In the genomic region with DNA sequence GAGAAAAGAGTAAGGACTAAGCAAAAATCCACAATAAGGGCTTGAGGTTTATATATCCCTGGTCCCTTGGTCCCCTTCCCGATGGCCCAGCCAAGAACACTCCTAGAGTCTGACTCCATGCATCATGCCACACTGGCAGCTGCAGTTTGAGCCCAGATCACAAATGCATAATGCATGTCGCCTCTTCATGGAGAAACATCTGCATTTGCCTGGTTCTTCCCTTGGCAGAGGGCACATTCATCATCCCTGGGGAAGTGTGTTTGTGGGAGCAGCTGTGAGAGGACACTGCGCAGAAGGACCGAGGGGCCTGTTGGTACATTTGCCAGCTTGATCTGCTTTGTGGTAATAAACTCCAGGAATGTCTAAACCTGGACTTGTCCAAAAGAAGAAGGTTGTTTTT, we compare ENCODE assay signal across 35 cellular contexts.
"Had no signal": no experiment of that assay in that cellular context is flagged by ENCODE, and none has a peak within 500 bp of the region (broad histone marks: within the 10 kb centered on the region; RNA-seq: fewer than 3 reads in every experiment).

No MANE protein-coding gene starts in this region.

- H3K36me3 Mint-ChIP-seq: activated CD4-positive, alpha-beta memory T cell treated with anti-CD3 and anti-CD28 coated beads for 36 hours; activated naive CD4-positive, alpha-beta T cell treated with anti-CD3 and anti-CD28 coated beads, Interleukin-2, amount 50 U/mL, for 72 hours had no signal

- H3K27me3 ChIP-seq: adrenal gland, body of pancreas, brain microvascular endothelial cell, breast epithelium had no signal

- H3K27ac ChIP-seq: adrenal gland, body of pancreas, brain microvascular endothelial cell, breast epithelium, WERI-Rb-1 had no signal

- H3K4me1 ChIP-seq: adrenal gland, body of pancreas, breast epithelium had no signal

- DNase-seq: activated B cell treated with CpG ODN at 0.5 μM for 24 hours; activated CD4-positive, alpha-beta memory T cell treated with anti-CD3 and anti-CD28 coated beads for 36 hours; activated CD4-positive, alpha-beta T cell treated with anti-CD3 and anti-CD28 coated beads for 4 hours; activated CD4-positive, alpha-beta T cell treated with anti-CD3 and anti-CD28 coated beads, Interleukin-2, amount 10 ng/mL, durations not matched to agents 24 days and 14 days; activated CD4-positive, alpha-beta T cell treated with anti-CD3 and anti-CD28 coated beads, Interleukin-2, amount 50 U/mL, for 1 hour; activated CD4-positive, alpha-beta T cell treated with anti-CD3 and anti-CD28 coated beads, Interleukin-2, amount 50 U/mL, for 4 hours; activated CD4-positive, CD25-positive, alpha-beta regulatory T cell treated with anti-CD3 and anti-CD28 coated beads, Interleukin-2, amount 50 U/mL, for 72 hours; activated CD8-positive, alpha-beta memory T cell treated with anti-CD3 and anti-CD28 coated beads, Interleukin-2, amount 50 U/mL, for 4 hours; activated CD8-positive, alpha-beta T cell treated with anti-CD3 and anti-CD28 coated beads for 36 hours; activated effector memory CD4-positive, alpha-beta T cell treated with anti-CD3 and anti-CD28 coated beads, Interleukin-2, amount 50 U/mL, for 16 hours; activated gamma-delta T cell treated with Interleukin-2 at 50 U/mL for 16 hours; activated naive CD4-positive, alpha-beta T cell; activated naive CD4-positive, alpha-beta T cell treated with anti-CD3 and anti-CD28 coated beads for 36 hours; activated naive CD4-positive, alpha-beta T cell treated with anti-CD3 and anti-CD28 coated beads, Interleukin-2, amount 50 U/mL, for 16 hours; activated naive CD8-positive, alpha-beta T cell treated with anti-CD3 and anti-CD28 coated beads for 36 hours; activated T-cell treated with anti-CD3 and anti-CD28 coated beads for 4 hours; activated T-cell treated with anti-CD3 and anti-CD28 coated beads, Interleukin-2, amount 50 U/mL, for 1 hour; activated T-cell treated with anti-CD3 and anti-CD28 coated beads, Interleukin-2, amount 50 U/mL, for 4 hours; activated T-cell treated with anti-CD3 and anti-CD28 coated beads, Interleukin-2, amount 50 U/mL, for 72 hours; adrenal gland; amniotic stem cell; aorta; body of pancreas; brain microvascular endothelial cell; central memory CD4-positive, alpha-beta T cell; T-helper 1 cell; T-helper 2 cell; T-helper 9 cell; WERI-Rb-1 had no signal

- H3K9me3 ChIP-seq: adrenal gland, body of pancreas, breast epithelium had no signal

- H3K36me3 ChIP-seq: adrenal gland, brain microvascular endothelial cell, breast epithelium, WERI-Rb-1 had no signal

- H3K27ac Mint-ChIP-seq: activated B cell treated with CpG ODN at 0.5 μM for 24 hours; activated CD4-positive, alpha-beta memory T cell treated with anti-CD3 and anti-CD28 coated beads for 36 hours; activated CD4-positive, alpha-beta T cell treated with anti-CD3 and anti-CD28 coated beads, Interleukin-2, amount 10 ng/mL, durations not matched to agents 24 days and 14 days; activated CD8-positive, alpha-beta T cell treated with anti-CD3 and anti-CD28 coated beads for 36 hours; activated naive CD4-positive, alpha-beta T cell treated with anti-CD3 and anti-CD28 coated beads for 36 hours; activated naive CD4-positive, alpha-beta T cell treated with anti-CD3 and anti-CD28 coated beads, Interleukin-2, amount 50 U/mL, for 72 hours; activated naive CD8-positive, alpha-beta T cell treated with anti-CD3 and anti-CD28 coated beads for 36 hours; activated T-cell treated with anti-CD3 and anti-CD28 coated beads, Interleukin-2, amount 50 U/mL, for 72 hours; activated T-helper 1 cell treated with anti-CD3 and anti-CD28 coated beads, Interleukin-12 subunit alpha, Interleukin-12 subunit beta, Interleukin-2, Interleukin-4 antibody, amounts not matched to agents 30 ng/mL and 10 ng/mL and 1 ng/mL, durations not matched to agents 14 hours and 24 hours and 36 hours; activated T-helper 17 cell treated with anti-CD3 and anti-CD28 coated beads, Interleukin-2, amount 50 U/mL, for 72 hours; T-helper 1 cell treated with Interleukin-12 subunit alpha and Interleukin-12 subunit beta and Interleukin-4 antibody, amounts not matched to agents 30 μg/mL and 1 μg/mL, for 36 hours; T-helper 2 cell treated with Interferon-gamma antibody and Interleukin-4, amounts not matched to agents 5 μg/mL and 100 μg/mL, for 36 hours had no signal

- H3K9me3 Mint-ChIP-seq: activated CD4-positive, alpha-beta memory T cell treated with anti-CD3 and anti-CD28 coated beads for 36 hours; activated naive CD4-positive, alpha-beta T cell treated with anti-CD3 and anti-CD28 coated beads for 36 hours; activated naive CD4-positive, alpha-beta T cell treated with anti-CD3 and anti-CD28 coated beads, Interleukin-2, amount 50 U/mL, for 72 hours; activated T-cell treated with anti-CD3 and anti-CD28 coated beads, Interleukin-2, amount 50 U/mL, for 4 hours; activated T-helper 17 cell treated with anti-CD3 and anti-CD28 coated beads, Interleukin-2, amount 50 U/mL, for 72 hours had no signal

- H3K4me1 Mint-ChIP-seq: activated B cell treated with CpG ODN at 0.5 μM for 24 hours; activated CD4-positive, alpha-beta T cell treated with anti-CD3 and anti-CD28 coated beads, Interleukin-2, amount 10 ng/mL, durations not matched to agents 24 days and 14 days; activated naive CD8-positive, alpha-beta T cell treated with anti-CD3 and anti-CD28 coated beads for 36 hours; activated T-helper 17 cell treated with anti-CD3 and anti-CD28 coated beads, Interleukin-2, amount 50 U/mL, for 72 hours had no signal

- H3K27me3 Mint-ChIP-seq: activated B cell treated with CpG ODN at 0.5 μM for 24 hours; activated CD4-positive, alpha-beta memory T cell treated with anti-CD3 and anti-CD28 coated beads for 36 hours; activated CD4-positive, alpha-beta T cell treated with anti-CD3 and anti-CD28 coated beads, Interleukin-2, amount 10 ng/mL, durations not matched to agents 24 days and 14 days; activated CD8-positive, alpha-beta T cell treated with anti-CD3 and anti-CD28 coated beads for 36 hours; activated T-helper 17 cell treated with anti-CD3 and anti-CD28 coated beads, Interleukin-2, amount 50 U/mL, for 72 hours had no signal

- ATAC-seq: activated CD8-positive, alpha-beta T cell treated with anti-CD3 and anti-CD28 coated beads for 36 hours; activated naive CD4-positive, alpha-beta T cell treated with anti-CD3 and anti-CD28 coated beads, Interleukin-2, amount 50 U/mL, for 72 hours; activated T-cell treated with anti-CD3 and anti-CD28 coated beads, Interleukin-2, amount 50 U/mL, for 4 hours; activated T-cell treated with anti-CD3 and anti-CD28 coated beads, Interleukin-2, amount 50 U/mL, for 72 hours; activated T-helper 17 cell treated with anti-CD3 and anti-CD28 coated beads, Interleukin-2, amount 50 U/mL, for 72 hours; body of pancreas had no signal

- H3K4me3 ChIP-seq: adrenal gland, body of pancreas, breast epithelium had no signal

- H3K4me3 Mint-ChIP-seq: activated B cell treated with CpG ODN at 0.5 μM for 24 hours; activated CD4-positive, alpha-beta memory T cell treated with anti-CD3 and anti-CD28 coated beads for 36 hours; activated CD4-positive, alpha-beta T cell treated with anti-CD3 and anti-CD28 coated beads, Interleukin-2, amount 10 ng/mL, durations not matched to agents 24 days and 14 days; activated CD8-positive, alpha-beta T cell treated with anti-CD3 and anti-CD28 coated beads for 36 hours; activated naive CD4-positive, alpha-beta T cell treated with anti-CD3 and anti-CD28 coated beads for 36 hours; activated naive CD8-positive, alpha-beta T cell treated with anti-CD3 and anti-CD28 coated beads for 36 hours; activated T-cell treated with anti-CD3 and anti-CD28 coated beads, Interleukin-2, amount 50 U/mL, for 4 hours; activated T-cell treated with anti-CD3 and anti-CD28 coated beads, Interleukin-2, amount 50 U/mL, for 72 hours; activated T-helper 1 cell treated with anti-CD3 and anti-CD28 coated beads, Interleukin-12 subunit alpha, Interleukin-12 subunit beta, Interleukin-2, Interleukin-4 antibody, amounts not matched to agents 30 ng/mL and 10 ng/mL and 1 ng/mL, durations not matched to agents 14 hours and 24 hours and 36 hours; activated T-helper 17 cell treated with anti-CD3 and anti-CD28 coated beads, Interleukin-2, amount 50 U/mL, for 72 hours; T-helper 1 cell treated with Interleukin-12 subunit alpha and Interleukin-12 subunit beta and Interleukin-4 antibody, amounts not matched to agents 30 μg/mL and 1 μg/mL, for 36 hours; T-helper 2 cell treated with Interferon-gamma antibody and Interleukin-4, amounts not matched to agents 5 μg/mL and 100 μg/mL, for 36 hours had no signal
